ENCODE assay signal across 12 cellular contexts in the genomic region with DNA sequence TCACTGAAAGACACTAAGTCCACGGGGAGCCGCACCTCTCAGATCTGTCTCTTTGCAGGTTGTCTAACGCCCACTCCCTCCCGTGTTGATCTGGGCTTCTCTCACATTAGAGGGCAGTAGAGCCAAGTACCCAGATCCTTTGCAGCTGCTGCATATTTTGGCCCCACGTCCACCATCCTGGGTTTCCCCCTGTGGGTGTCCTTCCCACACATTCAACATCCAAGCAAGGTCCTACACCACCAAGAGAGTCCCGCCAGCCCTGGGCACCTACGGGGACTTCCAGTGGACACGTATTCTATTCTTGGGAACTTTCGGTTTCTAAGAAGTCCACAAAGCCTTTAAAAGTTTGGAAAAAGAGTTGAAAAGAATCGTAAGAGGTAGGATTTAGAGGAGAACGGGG.
DNase-seq lines count a peak whose midpoint lies in the region; ATAC-seq, FAIRE-seq and TF ChIP-seq lines count a peak whose summit lies in the region.
"Had no signal": no experiment of that assay in that cellular context is flagged by ENCODE, and none has a peak within 500 bp of the region (broad histone marks: within the 10 kb centered on the region; RNA-seq: fewer than 3 reads in every experiment).

No MANE protein-coding gene starts in this region.

- no peak for FAIRE-seq in HepG2 (lab: Jason Lieb, UNC)

- BruUV-seq in HepG2 (replicated peaks; lab: Mats Ljungman, UMichigan) = no TSS peak

- H3K36me3 ChIP-seq in HepG2 (replicated peaks in 1 of 2; ENCODE audit: control insufficient read depth in 1 of 2, insufficient read depth in 2 of 2, low read length in 2 of 2) = no peaks in the 10 kb centered on the region
- H3K36me3 ChIP-seq in right lobe of liver = no peaks in the 10 kb centered on the region
- H3K36me3 ChIP-seq in suprapubic skin = no peaks in the 10 kb centered on the region
- H3K36me3 ChIP-seq: esophagus squamous epithelium had no signal

- H3K9ac ChIP-seq in HepG2 (ENCODE audit: insufficient read depth, low read depth, low read length) = no peak overlapping the region

- no peaks in the 10 kb centered on the region for H3K79me2 ChIP-seq in HepG2 (ENCODE audit: insufficient read depth, low read length)

- no peaks in the 10 kb centered on the region for H4K20me1 ChIP-seq in HepG2 (ENCODE audit: insufficient read depth, low read length)

- H3K4me1 ChIP-seq in HepG2 (ENCODE audit: insufficient read depth, low read length) (no peaks in the 10 kb centered on the region), right lobe of liver (no peaks in the 10 kb centered on the region), suprapubic skin (peaks cover 10% of the 10 kb centered on the region)
- H3K4me1 ChIP-seq: esophagus squamous epithelium had no signal

- intact Hi-C loops in HepG2 (cut with micrococcal nuclease; ENCODE audit: unreplicated experiment) (no loop called here), right lobe of liver (cut with DNase I) (no loop called here)

- no peak for TF ChIP-seq EP300 in HepG2 (IDR thresholded peaks at IDR 0.05; ENCODE audit: low read depth in 2 of 2, low read length in 2 of 2)
- no peak for TF ChIP-seq EP300 in HepG2 (CRISPR knock-in tag; IDR thresholded peaks at IDR 0.05; ENCODE audit: borderline replicate concordance)
- TF ChIP-seq EP300 in suprapubic skin (IDR thresholded peaks at IDR 0.05) = no peak

- H3K9me3 ChIP-seq in HepG2 (ENCODE audit: low read length) (no peaks in the 10 kb centered on the region), right lobe of liver (no peaks in the 10 kb centered on the region), suprapubic skin (no peaks in the 10 kb centered on the region)
- H3K9me3 ChIP-seq: esophagus squamous epithelium had no signal

- POLR2A ChIA-PET in HepG2 (lab: Yijun Ruan, JAX) = no interaction called here

- H3K4me2 ChIP-seq in HepG2 (ENCODE audit: low read depth, low read length) = peak overlapping the region; percentile 28; the same call in 1 of the 2 replicates

- H3K4me3 ChIP-seq in HepG2 (replicated peaks in 1 of 3; ENCODE audit: insufficient read depth in 1 of 3, low read depth in 2 of 3, low read length in 3 of 3) (peak overlapping the region in 2 of 3 experiments; percentile 9 to 18; a peak in 3 of 6 replicates), right lobe of liver (no peak overlapping the region), suprapubic skin (no peak overlapping the region)

- in situ Hi-C loops in HepG2 (cut with HindIII; ENCODE audit: extremely low pct_ligation_motif_present, low pct_unique_long_range_greater_than_20kb) = loop anchor here (5.0 kb wide), 1 partner anchor 273 kb away; no protein-coding TSS in a partner anchor

- WGBS in HepG2 (ENCODE audit: low lambda C conversion rate) = 30% methylated on average over 11 of the region's 11 CpGs
- WGBS in right lobe of liver (ENCODE audit: insufficient coverage, low coverage, low lambda C conversion rate, missing lambda C conversion rate) = 77% methylated on average over 9 of the region's 11 CpGs
- WGBS in suprapubic skin = 81% methylated on average over 11 of the region's 11 CpGs

- DNase-seq in HepG2 (ENCODE audit: low spot score) (no peak), right lobe of liver (no peak), HT1080 (ENCODE audit: low read depth) (peak; percentile 13), suprapubic skin (ENCODE audit: low spot score in 2 of 2) (no peak), A172 (ENCODE audit: low spot score) (no peak)
- DNase-seq: cortex of kidney, esophagus squamous epithelium, NCI-H2171 treated with DMSO at 0.1 percent for 48 hours, nucleus accumbens had no signal

- no peak overlapping the region for H2AFZ ChIP-seq in HepG2 (ENCODE audit: low read length)

- CTCF ChIA-PET in HepG2 (lab: Yijun Ruan, JAX; ENCODE audit: low intra/inter-chr PET ratio, low total read pairs) = no interaction called here

- TF ChIP-seq CTCF in HepG2 (CRISPR knock-in tag; IDR thresholded peaks at IDR 0.05) (peak; percentile 51; the same call in 1 of the 2 replicates), right lobe of liver (IDR thresholded peaks at IDR 0.05) (no peak), suprapubic skin (IDR thresholded peaks at IDR 0.05) (no peak)

- TF ChIP-seq RAD21 in HepG2 (CRISPR knock-in tag; IDR thresholded peaks at IDR 0.05) = no peak

- ATAC-seq in HepG2 (peak; percentile 82), right lobe of liver (no peak), HG02840 (IDR thresholded peaks at IDR 0.05; ENCODE audit: low FRiP score, unreplicated experiment) (no peak), SK-N-SH treated with all-trans-retinoic acid at 6 μM for 48 hours (no peak)

- no peak for TF ChIP-seq POLR2A in HepG2 (IDR thresholded peaks at IDR 0.05; ENCODE audit: insufficient read depth in 1 of 2, low read depth in 2 of 2, low read length in 2 of 2)
- TF ChIP-seq POLR2A in right lobe of liver (IDR thresholded peaks at IDR 0.05) = no peak
- no peak for TF ChIP-seq POLR2A in suprapubic skin (IDR thresholded peaks at IDR 0.05)

- H3K27me3 ChIP-seq in HepG2 (ENCODE audit: control insufficient read depth in 1 of 2, insufficient read depth in 2 of 2, low read length in 2 of 2) (peaks cover 0 to 22% of the 10 kb centered on the region in 2 experiments; a peak in 2 of 5 replicates), right lobe of liver (no peaks in the 10 kb centered on the region), suprapubic skin (no peaks in the 10 kb centered on the region)

- no peak overlapping the region for H3K27ac ChIP-seq in HepG2 (ENCODE audit: extremely low read length, insufficient read depth, low read length)
- no peak overlapping the region for H3K27ac ChIP-seq in right lobe of liver
- H3K27ac ChIP-seq in cingulate gyrus (ENCODE audit: low read depth, low read length) = peak overlapping the region; percentile 10
- peak overlapping the region; percentile 18 for H3K27ac ChIP-seq in suprapubic skin
- H3K27ac ChIP-seq: esophagus squamous epithelium had no signal

TF ChIP-seq in HepG2, 621 proteins besides CTCF, POLR2A, EP300 and RAD21:
- TF ChIP-seq STAG1 (CRISPR knock-in tag; IDR thresholded peaks at IDR 0.05) (peak; percentile 42), ZBTB8A (CRISPR knock-in tag; IDR thresholded peaks at IDR 0.05; ENCODE audit: borderline replicate concordance, low read depth) (no peak), ZNF792 (CRISPR knock-in tag; IDR thresholded peaks at IDR 0.05) (no peak), ZNF614 (CRISPR knock-in tag; IDR thresholded peaks at IDR 0.05; ENCODE audit: borderline replicate concordance) (no peak), NFYC (CRISPR knock-in tag; IDR thresholded peaks at IDR 0.05) (no peak), RXRB (CRISPR knock-in tag; IDR thresholded peaks at IDR 0.05; ENCODE audit: borderline replicate concordance) (no peak), ZNF331 (CRISPR knock-in tag; IDR thresholded peaks at IDR 0.05) (no peak), SMC3 (IDR thresholded peaks at IDR 0.05; ENCODE audit: low read length) (no peak)
- TF ChIP-seq, protein P1, sequence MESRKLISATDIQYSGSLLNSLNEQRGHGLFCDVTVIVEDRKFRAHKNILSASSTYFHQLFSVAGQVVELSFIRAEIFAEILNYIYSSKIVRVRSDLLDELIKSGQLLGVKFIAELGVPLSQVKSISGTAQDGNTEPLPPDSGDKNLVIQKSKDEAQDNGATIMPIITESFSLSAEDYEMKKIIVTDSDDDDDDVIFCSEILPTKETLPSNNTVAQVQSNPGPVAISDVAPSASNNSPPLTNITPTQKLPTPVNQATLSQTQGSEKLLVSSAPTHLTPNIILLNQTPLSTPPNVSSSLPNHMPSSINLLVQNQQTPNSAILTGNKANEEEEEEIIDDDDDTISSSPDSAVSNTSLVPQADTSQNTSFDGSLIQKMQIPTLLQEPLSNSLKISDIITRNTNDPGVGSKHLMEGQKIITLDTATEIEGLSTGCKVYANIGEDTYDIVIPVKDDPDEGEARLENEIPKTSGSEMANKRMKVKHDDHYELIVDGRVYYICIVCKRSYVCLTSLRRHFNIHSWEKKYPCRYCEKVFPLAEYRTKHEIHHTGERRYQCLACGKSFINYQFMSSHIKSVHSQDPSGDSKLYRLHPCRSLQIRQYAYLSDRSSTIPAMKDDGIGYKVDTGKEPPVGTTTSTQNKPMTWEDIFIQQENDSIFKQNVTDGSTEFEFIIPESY (CRISPR knock-in tag; IDR thresholded peaks at IDR 0.05) = no peak
TF ChIP-seq in HepG2: peak in this region for 1.

TF ChIP-seq in SK-N-SH treated with all-trans-retinoic acid at 6 μM for 48 hours, 23 proteins besides CTCF, POLR2A, EP300 and RAD21:
- TF ChIP-seq, protein P2, sequence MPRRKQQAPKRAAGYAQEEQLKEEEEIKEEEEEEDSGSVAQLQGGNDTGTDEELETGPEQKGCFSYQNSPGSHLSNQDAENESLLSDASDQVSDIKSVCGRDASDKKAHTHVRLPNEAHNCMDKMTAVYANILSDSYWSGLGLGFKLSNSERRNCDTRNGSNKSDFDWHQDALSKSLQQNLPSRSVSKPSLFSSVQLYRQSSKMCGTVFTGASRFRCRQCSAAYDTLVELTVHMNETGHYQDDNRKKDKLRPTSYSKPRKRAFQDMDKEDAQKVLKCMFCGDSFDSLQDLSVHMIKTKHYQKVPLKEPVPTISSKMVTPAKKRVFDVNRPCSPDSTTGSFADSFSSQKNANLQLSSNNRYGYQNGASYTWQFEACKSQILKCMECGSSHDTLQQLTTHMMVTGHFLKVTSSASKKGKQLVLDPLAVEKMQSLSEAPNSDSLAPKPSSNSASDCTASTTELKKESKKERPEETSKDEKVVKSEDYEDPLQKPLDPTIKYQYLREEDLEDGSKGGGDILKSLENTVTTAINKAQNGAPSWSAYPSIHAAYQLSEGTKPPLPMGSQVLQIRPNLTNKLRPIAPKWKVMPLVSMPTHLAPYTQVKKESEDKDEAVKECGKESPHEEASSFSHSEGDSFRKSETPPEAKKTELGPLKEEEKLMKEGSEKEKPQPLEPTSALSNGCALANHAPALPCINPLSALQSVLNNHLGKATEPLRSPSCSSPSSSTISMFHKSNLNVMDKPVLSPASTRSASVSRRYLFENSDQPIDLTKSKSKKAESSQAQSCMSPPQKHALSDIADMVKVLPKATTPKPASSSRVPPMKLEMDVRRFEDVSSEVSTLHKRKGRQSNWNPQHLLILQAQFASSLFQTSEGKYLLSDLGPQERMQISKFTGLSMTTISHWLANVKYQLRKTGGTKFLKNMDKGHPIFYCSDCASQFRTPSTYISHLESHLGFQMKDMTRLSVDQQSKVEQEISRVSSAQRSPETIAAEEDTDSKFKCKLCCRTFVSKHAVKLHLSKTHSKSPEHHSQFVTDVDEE (CRISPR knock-in tag; IDR thresholded peaks at IDR 0.05) = no peak
- TF ChIP-seq ZNF565 (CRISPR knock-in tag; conservative IDR thresholded peaks at IDR 0.05; ENCODE audit: low read depth) = no peak
- no peak for TF ChIP-seq ARNTL (CRISPR knock-in tag; IDR thresholded peaks at IDR 0.05; ENCODE audit: borderline replicate concordance, low read depth)
TF ChIP-seq in SK-N-SH treated with all-trans-retinoic acid at 6 μM for 48 hours: peak in this region for 0.

Comparison
In these comparisons a context has a peak if more than half of its experiments do, and no peak if none do; other contexts are left out.
1. H3K4me3 ChIP-seq: peak in HepG2 (2 of 3); none in right lobe of liver (0 of 3) and suprapubic skin (single experiment).
2. H3K27ac ChIP-seq: peak in cingulate gyrus (single experiment) and suprapubic skin (single experiment); none in HepG2 (single experiment) and right lobe of liver (0 of 3).